Comparison of ENCODE assay signal across 10 cellular contexts in genomic region chr4:184039963-184040383, GRCh38.
DNase-seq lines count a peak whose midpoint lies in the region; ATAC-seq and TF ChIP-seq lines count a peak whose summit lies in the region.
"Had no signal": no experiment of that assay in that cellular context is flagged by ENCODE, and none has a peak within 500 bp of the region (broad histone marks: within the 10 kb centered on the region; RNA-seq: fewer than 3 reads in every experiment).

No MANE protein-coding gene starts in this region.

- peak; percentile 38 for DNase-seq in activated naive CD4-positive, alpha-beta T cell treated with anti-CD3 and anti-CD28 coated beads for 36 hours
- DNase-seq in activated naive CD4-positive, alpha-beta T cell (lab: John Stamatoyannopoulos, UW): no peak
- DNase-seq in brain microvascular endothelial cell (no peak), left lobe of liver (ENCODE audit: low spot score) (no peak), testis (peak; percentile 29), NCI-H526 treated with DMSO at 0.1 percent for 48 hours (lab: John Stamatoyannopoulos, UW) (no peak), germinal center (ENCODE audit: low spot score) (no peak), SK-N-SH (no peak)
- DNase-seq: AML-193, T-helper 17 cell had no signal

- H3K9me3 ChIP-seq in testis (no peaks in the 10 kb centered on the region), SK-N-SH (no peaks in the 10 kb centered on the region)

- intact Hi-C loops in activated naive CD4-positive, alpha-beta T cell treated with anti-CD3 and anti-CD28 coated beads for 36 hours (cut with micrococcal nuclease): no loop called here
- intact Hi-C loops in testis (cut with DNase I; ENCODE audit: low total_unique reads): no loop called here

- POLR2A ChIA-PET in SK-N-SH (lab: Yijun Ruan, JAX): no interaction called here

- no peaks in the 10 kb centered on the region for H3K36me3 Mint-ChIP-seq in activated naive CD4-positive, alpha-beta T cell treated with anti-CD3 and anti-CD28 coated beads for 36 hours (ENCODE audit: low read depth)

- no peak for TF ChIP-seq POLR2A in testis (IDR thresholded peaks at IDR 0.05)

- H3F3A ChIP-seq in SK-N-SH (replicated peaks; ENCODE audit: insufficient read depth): no peaks in the 10 kb centered on the region

- H3K4me1 Mint-ChIP-seq in activated naive CD4-positive, alpha-beta T cell treated with anti-CD3 and anti-CD28 coated beads for 36 hours (ENCODE audit: low read depth): peaks cover 10% of the 10 kb centered on the region

- H3K9me2 ChIP-seq in SK-N-SH: no peaks in the 10 kb centered on the region

- no peak for TF ChIP-seq EP300 in SK-N-SH (IDR thresholded peaks at IDR 0.05; ENCODE audit: borderline replicate concordance in 1 of 2, low read depth in 1 of 2, low read length in 1 of 2)

- H3K27me3 ChIP-seq in brain microvascular endothelial cell (replicated peaks) (no peaks in the 10 kb centered on the region), testis (no peaks in the 10 kb centered on the region), SK-N-SH (ENCODE audit: insufficient read depth) (no peaks in the 10 kb centered on the region)

- no peak overlapping the region for H3K27ac Mint-ChIP-seq in activated naive CD4-positive, alpha-beta T cell treated with anti-CD3 and anti-CD28 coated beads for 36 hours
- H3K27ac Mint-ChIP-seq: T-helper 17 cell had no signal

- H3K4me3 Mint-ChIP-seq in activated naive CD4-positive, alpha-beta T cell treated with anti-CD3 and anti-CD28 coated beads for 36 hours: peak overlapping the region; percentile 55

- H3K4me3 ChIP-seq in brain microvascular endothelial cell (ENCODE audit: low read depth, low read length) (peak overlapping the region; percentile 17), testis (peak overlapping the region in 1 of 2 donors; percentile 21), SK-N-SH (ENCODE audit: low read depth in 2 of 2, low read length in 1 of 2) (no peak overlapping the region)

- WGBS in testis, 2 donors: 0 to 5% methylated on average over 11 to 22 of the region's 22 CpGs
- WGBS in SK-N-SH (ENCODE audit: low lambda C conversion rate): 53% methylated on average over 14 of the region's 22 CpGs

- CTCF ChIA-PET in activated naive CD4-positive, alpha-beta T cell treated with anti-CD3 and anti-CD28 coated beads for 36 hours (lab: Charles Lee): interaction anchor here (0.7 kb wide), 1 partner anchor 13 kb away, joined by 3 read pairs; no protein-coding TSS in a partner anchor
- CTCF ChIA-PET in SK-N-SH (lab: Yijun Ruan, JAX): no interaction called here

- ATAC-seq in left lobe of liver: peak; percentile 61
- ATAC-seq: T-helper 17 cell had no signal

- H3K9ac ChIP-seq in SK-N-SH: no peak overlapping the region

- H3K27ac ChIP-seq in brain microvascular endothelial cell (no peak overlapping the region), testis (no peak overlapping the region), SK-N-SH (ENCODE audit: low read depth in 2 of 2, low read length in 1 of 2) (no peak overlapping the region)

- H3K79me2 ChIP-seq in SK-N-SH (ENCODE audit: insufficient read depth): no peaks in the 10 kb centered on the region

- peaks cover 3% of the 10 kb centered on the region for H3K4me1 ChIP-seq in testis
- no peaks in the 10 kb centered on the region; a peak in 1 of 4 replicates for H3K4me1 ChIP-seq in SK-N-SH (ENCODE audit: control insufficient read depth in 1 of 2, insufficient read depth in 2 of 2, low read depth in 1 of 2, low read length in 1 of 2)

- H3K27me3 Mint-ChIP-seq in activated naive CD4-positive, alpha-beta T cell treated with anti-CD3 and anti-CD28 coated beads for 36 hours (ENCODE audit: low read depth): peaks cover 43% of the 10 kb centered on the region

- in situ Hi-C loops in brain microvascular endothelial cell (cut with HindIII; ENCODE audit: low pct_ligation_motif_present, low sequenced_read_pairs): no loop called here

- H2AFZ ChIP-seq in SK-N-SH (ENCODE audit: low read depth): no peak overlapping the region

- no peaks in the 10 kb centered on the region for H4K20me1 ChIP-seq in SK-N-SH (ENCODE audit: insufficient read depth)

- H3K36me3 ChIP-seq in brain microvascular endothelial cell (replicated peaks) (no peaks in the 10 kb centered on the region), testis (ENCODE audit: low read depth, missing control alignments) (no peaks in the 10 kb centered on the region), SK-N-SH (replicated peaks in 1 of 2; ENCODE audit: control insufficient read depth in 1 of 2, insufficient read depth in 2 of 2, low read length in 1 of 2) (no peaks in the 10 kb centered on the region)

- no peaks in the 10 kb centered on the region for H3K9me3 Mint-ChIP-seq in activated naive CD4-positive, alpha-beta T cell treated with anti-CD3 and anti-CD28 coated beads for 36 hours

- TF ChIP-seq RAD21 in SK-N-SH (IDR thresholded peaks at IDR 0.05; ENCODE audit: low read length): no peak

- TF ChIP-seq CTCF in brain microvascular endothelial cell (IDR thresholded peaks at IDR 0.05; ENCODE audit: low read depth, low read length, missing control alignments) (no peak), testis (IDR thresholded peaks at IDR 0.05) (no peak), SK-N-SH (IDR thresholded peaks at IDR 0.05) (no peak)

- H3K4me2 ChIP-seq in SK-N-SH: no peak overlapping the region

TF ChIP-seq in SK-N-SH, 30 proteins besides CTCF, POLR2A, EP300 and RAD21:
- TF ChIP-seq ELF1 (IDR thresholded peaks at IDR 0.05): no peak
- no peak for TF ChIP-seq YY1 (IDR thresholded peaks at IDR 0.05; ENCODE audit: low read depth)
- TF ChIP-seq MXI1 (IDR thresholded peaks at IDR 0.05; ENCODE audit: low read depth, low read length): no peak
- no peak for TF ChIP-seq EZH2phosphoT487 (IDR thresholded peaks at IDR 0.05; ENCODE audit: borderline replicate concordance, low read depth)
- TF ChIP-seq POLR2AphosphoS5 (IDR thresholded peaks at IDR 0.05; ENCODE audit: low read depth, low read length): no peak
- TF ChIP-seq JUND (IDR thresholded peaks at IDR 0.05): no peak
- no peak for TF ChIP-seq SIN3A (IDR thresholded peaks at IDR 0.05; ENCODE audit: borderline replicate concordance, low read depth, low read length)
- TF ChIP-seq FOXJ3 (CRISPR knock-in tag; IDR thresholded peaks at IDR 0.05): no peak
- TF ChIP-seq FOXM1 (IDR thresholded peaks at IDR 0.05; ENCODE audit: low read depth): no peak
- no peak for TF ChIP-seq ZBTB33 (IDR thresholded peaks at IDR 0.05; ENCODE audit: borderline replicate concordance, low read depth)
- TF ChIP-seq IRF3 (IDR thresholded peaks at IDR 0.05; ENCODE audit: low read depth, low read length): no peak
- no peak for TF ChIP-seq USF2 (IDR thresholded peaks at IDR 0.05; ENCODE audit: borderline replicate concordance, low read depth, low read length)
- no peak for TF ChIP-seq NRF1 (IDR thresholded peaks at IDR 0.05; ENCODE audit: low read depth, low read length)
- TF ChIP-seq RFX5 (IDR thresholded peaks at IDR 0.05; ENCODE audit: low read length): no peak
- TF ChIP-seq MAX (IDR thresholded peaks at IDR 0.05; ENCODE audit: low read depth): no peak
- TF ChIP-seq FOSL2 (IDR thresholded peaks at IDR 0.05; ENCODE audit: borderline replicate concordance, low read depth): no peak
- no peak for TF ChIP-seq TCF12 (IDR thresholded peaks at IDR 0.05)

Comparison
In these comparisons a context has a peak if more than half of its experiments do, and no peak if none do; other contexts are left out.
1. DNase-seq: peak in activated naive CD4-positive, alpha-beta T cell treated with anti-CD3 and anti-CD28 coated beads for 36 hours (single experiment) and testis (single experiment); none in activated naive CD4-positive, alpha-beta T cell (0 of 4), brain microvascular endothelial cell (single experiment), left lobe of liver (single experiment), NCI-H526 treated with DMSO at 0.1 percent for 48 hours (single experiment), germinal center (single experiment) and SK-N-SH (single experiment).